ENCODE assay signal across 6 cellular contexts in the genomic region with DNA sequence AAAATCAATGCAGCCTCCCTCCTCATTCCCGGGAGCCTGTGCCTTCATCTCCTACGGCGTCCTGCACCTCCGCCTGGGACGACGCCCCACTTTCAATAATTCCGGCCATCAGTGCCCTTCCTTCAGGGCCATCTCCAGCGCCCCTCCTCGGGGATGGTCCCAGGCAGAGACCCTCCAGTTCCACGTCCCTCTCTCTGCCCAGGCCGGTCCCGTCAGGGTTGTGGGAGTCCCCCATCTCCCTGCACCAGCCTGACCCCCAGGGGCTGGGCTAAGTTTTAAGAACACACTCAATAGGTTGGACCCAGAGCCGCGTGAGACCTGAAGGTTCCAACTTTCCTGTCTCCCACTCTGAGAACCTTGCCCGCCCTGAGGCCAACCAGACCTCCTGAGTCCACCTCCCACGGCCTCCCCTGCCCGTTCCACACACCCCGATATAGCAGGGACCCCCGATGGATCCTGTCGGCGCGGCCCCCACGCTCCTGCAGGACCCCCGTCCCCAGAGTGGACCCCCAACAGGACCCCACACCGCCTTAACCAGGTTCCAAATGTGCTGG. TPM values are rescaled to one million over a fixed set of nuclear protein-coding genes. Genes with fewer than 3 reads are reported as not detected.
DNase-seq lines count a peak whose midpoint lies in the region; ATAC-seq lines count a peak whose summit lies in the region.

No MANE protein-coding gene starts in this region.

- H3K4me3 Mint-ChIP-seq in activated T-helper 17 cell treated with anti-CD3 and anti-CD28 coated beads, Interleukin-2, amount 50 U/mL, for 72 hours: peak overlapping the region; percentile 98

- no peak overlapping the region for H2AK5ac ChIP-seq in mesenchymal stem cell (ENCODE audit: low read length, severe bottlenecking)

- H3K27ac Mint-ChIP-seq in activated T-helper 17 cell treated with anti-CD3 and anti-CD28 coated beads, Interleukin-2, amount 50 U/mL, for 72 hours: peak overlapping the region; percentile 98

- peak overlapping the region in 1 of 2 experiments; percentile 19 for H3K14ac ChIP-seq in mesenchymal stem cell (ENCODE audit: low read length in 2 of 2)

- H3K36me3 Mint-ChIP-seq in activated T-helper 17 cell treated with anti-CD3 and anti-CD28 coated beads, Interleukin-2, amount 50 U/mL, for 72 hours (ENCODE audit: low read depth): no peaks in the 10 kb centered on the region

- no peaks in the 10 kb centered on the region for H3K36me3 ChIP-seq in ES-I3 (ENCODE audit: insufficient read depth, low read length)
- peaks cover 0 to 5% of the 10 kb centered on the region in 2 experiments for H3K36me3 ChIP-seq in mesenchymal stem cell (ENCODE audit: control insufficient read depth in 1 of 2, insufficient read depth in 2 of 2, low read depth in 1 of 2, low read length in 2 of 2)

- peak overlapping the region; percentile 93 for H3K4me2 ChIP-seq in mesenchymal stem cell (ENCODE audit: low read length, poor library complexity, severe bottlenecking)

- peak overlapping the region; percentile 66 for H2AFZ ChIP-seq in mesenchymal stem cell (ENCODE audit: low read depth, low read length)

- H3K9ac ChIP-seq in ES-I3 (ENCODE audit: low read depth, low read length) (peak overlapping the region; percentile 90), mesenchymal stem cell (ENCODE audit: low read length) (peak overlapping the region; percentile 95)

- H4K8ac ChIP-seq in mesenchymal stem cell (ENCODE audit: low read length): peak overlapping the region; percentile 83

- H3K4ac ChIP-seq in mesenchymal stem cell (ENCODE audit: low read depth in 1 of 2, low read length in 2 of 2): peak overlapping the region in 1 of 2 experiments; percentile 62

- peaks cover 0 to 5% of the 10 kb centered on the region in 2 experiments for H3K27me3 ChIP-seq in mesenchymal stem cell (ENCODE audit: control insufficient read depth in 1 of 2, insufficient read depth in 1 of 2, low read length in 2 of 2)

- peak overlapping the region; percentile 45 for H4K91ac ChIP-seq in mesenchymal stem cell (ENCODE audit: low read length)

- H2BK12ac ChIP-seq in mesenchymal stem cell (ENCODE audit: low read length in 2 of 2): no peak overlapping the region

- H3K23ac ChIP-seq in mesenchymal stem cell (ENCODE audit: low read length in 2 of 2): no peak overlapping the region

- H3K27me3 Mint-ChIP-seq in activated T-helper 17 cell treated with anti-CD3 and anti-CD28 coated beads, Interleukin-2, amount 50 U/mL, for 72 hours: no peaks in the 10 kb centered on the region

- H3K18ac ChIP-seq in mesenchymal stem cell (ENCODE audit: low read depth in 1 of 2, low read length in 2 of 2): peak overlapping the region in 1 of 2 experiments; percentile 23

- WGBS in mesenchymal stem cell: 42% methylated on average over 25 of the region's 25 CpGs

- H3K4me1 Mint-ChIP-seq in activated T-helper 17 cell treated with anti-CD3 and anti-CD28 coated beads, Interleukin-2, amount 50 U/mL, for 72 hours: peaks cover 25% of the 10 kb centered on the region

- H2BK5ac ChIP-seq in mesenchymal stem cell (ENCODE audit: low read depth, low read length, poor library complexity, severe bottlenecking): no peak overlapping the region

- H3K27ac ChIP-seq in mesenchymal stem cell (ENCODE audit: low read length, poor library complexity, severe bottlenecking): no peak overlapping the region

- no peaks in the 10 kb centered on the region for H3K9me3 Mint-ChIP-seq in activated T-helper 17 cell treated with anti-CD3 and anti-CD28 coated beads, Interleukin-2, amount 50 U/mL, for 72 hours

- DNase-seq in mesenchymal stem cell (peak; percentile 6), NCI-H526 treated with DMSO at 0.1 percent for 48 hours (lab: John Stamatoyannopoulos, UW) (no peak)
- no peak for DNase-seq in stimulated activated CD4-positive, alpha-beta T cell treated with anti-CD3 and anti-CD28 coated beads, Interleukin-2, amount 100 ng/mL, for 48 hours

- peak overlapping the region; percentile 93 for H2BK120ac ChIP-seq in mesenchymal stem cell (ENCODE audit: low read depth, low read length)

- no peaks in the 10 kb centered on the region for H3K4me1 ChIP-seq in ES-I3 (ENCODE audit: insufficient read depth, low read length)
- peaks cover 13% of the 10 kb centered on the region for H3K4me1 ChIP-seq in mesenchymal stem cell (ENCODE audit: control insufficient read depth, insufficient read depth, low read depth, low read length)

- ATAC-seq in activated T-helper 17 cell treated with anti-CD3 and anti-CD28 coated beads, Interleukin-2, amount 50 U/mL, for 72 hours (replicated peaks): no peak
- ATAC-seq in HG02798 (IDR thresholded peaks at IDR 0.05; ENCODE audit: poor library complexity, unreplicated experiment): no peak

- H3K4me3 ChIP-seq in mesenchymal stem cell (ENCODE audit: insufficient read depth in 1 of 2, low read depth in 1 of 2, low read length in 2 of 2): peak overlapping the region; percentile 64 to 93

- H3K79me1 ChIP-seq in mesenchymal stem cell (replicated peaks; ENCODE audit: low read length, poor library complexity, severe bottlenecking): peaks cover 23% of the 10 kb centered on the region

- H2BK15ac ChIP-seq in mesenchymal stem cell (ENCODE audit: low read depth, poor library complexity, severe bottlenecking): peak overlapping the region; percentile 49

- no peaks in the 10 kb centered on the region for H3K9me3 ChIP-seq in ES-I3 (ENCODE audit: control insufficient read depth, insufficient read depth, low read length)
- H3K9me3 ChIP-seq in mesenchymal stem cell (ENCODE audit: control insufficient read depth, low read length): no peaks in the 10 kb centered on the region

RNA-seq across cellular contexts. Expression of gene TMEM161A, which starts 0.6 kb away (rescaled TPM):
- 10 to 100 TPM; 21.0 to 22.4 TPM for total RNA-seq in activated T-helper 17 cell treated with anti-CD3 and anti-CD28 coated beads, Interleukin-2, amount 50 U/mL, for 72 hours
- 21.4 TPM for polyA plus RNA-seq in mesenchymal stem cell (2013, experiment 1 of 2)
- 21.0 TPM for polyA plus RNA-seq in mesenchymal stem cell (2013, experiment 2 of 2)

RNA-seq across cellular contexts. Expression of gene MEF2B, which starts 32.4 kb away (rescaled TPM):
- total RNA-seq in activated T-helper 17 cell treated with anti-CD3 and anti-CD28 coated beads, Interleukin-2, amount 50 U/mL, for 72 hours: 1 to 10 TPM in 1 of 2 donors, under 1 TPM in 1; 0.17 to 2.0 TPM
- polyA plus RNA-seq in mesenchymal stem cell (2013, experiment 1 of 2): 0.35 TPM
- polyA plus RNA-seq in mesenchymal stem cell (2013, experiment 2 of 2): 0.37 TPM

RNA-seq across cellular contexts. Expression of gene BORCS8, which starts 54.3 kb away (rescaled TPM):
- 10 to 100 TPM; 14.9 to 28.2 TPM for total RNA-seq in activated T-helper 17 cell treated with anti-CD3 and anti-CD28 coated beads, Interleukin-2, amount 50 U/mL, for 72 hours
- 24.0 TPM for polyA plus RNA-seq in mesenchymal stem cell (2013, experiment 1 of 2)
- 21.1 TPM for polyA plus RNA-seq in mesenchymal stem cell (2013, experiment 2 of 2)

RNA-seq across cellular contexts. Expression of gene RFXANK, which starts 54.4 kb away (rescaled TPM):
- 10 to 100 TPM; 88.9 to 95.8 TPM for total RNA-seq in activated T-helper 17 cell treated with anti-CD3 and anti-CD28 coated beads, Interleukin-2, amount 50 U/mL, for 72 hours
- polyA plus RNA-seq in mesenchymal stem cell (2013, experiment 1 of 2): 145 TPM
- polyA plus RNA-seq in mesenchymal stem cell (2013, experiment 2 of 2): 144 TPM
